18 cellular contexts compared by ENCODE assay signal in the genomic region with DNA sequence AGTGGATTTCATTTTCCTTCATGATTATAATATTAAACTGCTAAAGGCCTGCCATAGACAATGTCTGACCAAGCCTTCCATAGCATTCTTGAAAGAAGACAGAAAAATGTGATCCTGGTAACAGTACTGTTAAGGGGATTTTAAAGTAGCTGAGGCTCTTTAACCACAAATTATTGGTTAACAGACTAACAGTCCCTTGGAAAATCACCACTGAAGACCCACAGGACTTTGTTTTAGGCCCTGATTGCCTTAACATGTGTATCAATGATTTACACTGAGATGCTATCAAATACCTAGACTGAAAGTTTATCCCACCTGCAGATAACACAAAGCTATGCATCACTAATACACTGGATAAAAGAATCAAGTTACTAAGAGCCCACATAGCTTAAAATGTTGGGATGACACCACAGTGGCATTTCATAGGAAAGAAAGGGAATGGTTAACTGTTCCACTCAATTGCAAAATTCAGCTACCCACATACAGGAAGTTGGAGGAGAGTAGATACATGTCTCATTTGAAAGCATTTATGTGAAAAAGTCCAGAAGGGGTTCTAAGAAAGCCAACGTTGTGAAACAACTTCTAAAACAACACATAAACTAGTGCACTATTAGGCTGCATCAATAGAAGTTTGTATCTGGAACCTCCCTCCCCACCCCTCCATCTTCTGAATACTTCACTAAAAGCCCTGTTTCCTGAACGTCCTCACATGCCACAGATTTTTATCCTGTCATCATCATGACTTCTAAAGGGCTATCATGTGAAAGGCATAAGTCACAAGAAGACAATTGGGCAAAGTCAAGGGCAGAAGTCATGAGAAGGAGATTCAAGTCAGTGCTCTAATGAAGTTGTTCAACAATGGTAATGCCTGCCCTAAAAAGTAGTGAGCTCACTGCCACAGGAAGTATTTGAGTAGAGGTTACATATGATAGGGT. TPM values are rescaled to one million over a fixed set of nuclear protein-coding genes. Genes with fewer than 3 reads are reported as not detected.
DNase-seq lines count a peak whose midpoint lies in the region; ATAC-seq and TF ChIP-seq lines count a peak whose summit lies in the region.
"Had no signal": no experiment of that assay in that cellular context is flagged by ENCODE, and none has a peak within 500 bp of the region (broad histone marks: within the 10 kb centered on the region; RNA-seq: fewer than 3 reads in every experiment).

No MANE protein-coding gene starts in this region.

- no peaks in the 10 kb centered on the region for H4K20me1 ChIP-seq in neural progenitor cell (ENCODE audit: low read depth)

- H3F3A ChIP-seq in neural progenitor cell (ENCODE audit: low read depth) = no peaks in the 10 kb centered on the region

- H3K36me3 ChIP-seq in neural progenitor cell = no peaks in the 10 kb centered on the region

- no peak overlapping the region for H3K9ac ChIP-seq in neural progenitor cell

- H2AFZ ChIP-seq in neural progenitor cell (replicated peaks) = no peak overlapping the region

- ATAC-seq in natural killer cell treated with Interleukin-12 subunit alpha and Interleukin-12 subunit beta and Interleukin-15 and Interleukin-18, amount 100 ng/mL, for 72 hours = no peak
- no peak for ATAC-seq in natural killer cell
- ATAC-seq: CD8-positive, alpha-beta T cell; Right ventricle myocardium inferior had no signal

- TF ChIP-seq CTCF in natural killer cell (IDR thresholded peaks at IDR 0.05) (no peak), neural progenitor cell (IDR thresholded peaks at IDR 0.05) (no peak)

- no peaks in the 10 kb centered on the region for H3K4me1 ChIP-seq in neural progenitor cell

- intact Hi-C loops in natural killer cell (cut with micrococcal nuclease) = no loop called here

- H3K27me3 ChIP-seq in neural progenitor cell = no peaks in the 10 kb centered on the region

- peak overlapping the region; percentile 17 to 26 for H3K27ac Mint-ChIP-seq in natural killer cell treated with Interleukin-12 subunit alpha and Interleukin-12 subunit beta and Interleukin-15 and Interleukin-18, amount 100 ng/mL, for 72 hours
- H3K27ac Mint-ChIP-seq in natural killer cell = no peak overlapping the region
- H3K27ac Mint-ChIP-seq in neural progenitor cell = no peak overlapping the region
- H3K27ac Mint-ChIP-seq: CD8-positive, alpha-beta T cell had no signal

- no peaks in the 10 kb centered on the region for H3K36me3 Mint-ChIP-seq in natural killer cell treated with Interleukin-12 subunit alpha and Interleukin-12 subunit beta and Interleukin-15 and Interleukin-18, amount 100 ng/mL, for 72 hours
- H3K36me3 Mint-ChIP-seq in natural killer cell = no peaks in the 10 kb centered on the region
- no peaks in the 10 kb centered on the region for H3K36me3 Mint-ChIP-seq in neural progenitor cell
- H3K36me3 Mint-ChIP-seq: CD8-positive, alpha-beta T cell had no signal

- no peak overlapping the region for H3K27ac ChIP-seq in neural progenitor cell

- peak overlapping the region; percentile 11 for H3K4me3 Mint-ChIP-seq in natural killer cell treated with Interleukin-12 subunit alpha and Interleukin-12 subunit beta and Interleukin-15 and Interleukin-18, amount 100 ng/mL, for 72 hours
- H3K4me3 Mint-ChIP-seq in natural killer cell (no peak overlapping the region), neural progenitor cell (no peak overlapping the region)
- H3K4me3 Mint-ChIP-seq: CD8-positive, alpha-beta T cell had no signal

- no peak for DNase-seq in natural killer cell treated with Interleukin-12 subunit alpha and Interleukin-12 subunit beta and Interleukin-15 and Interleukin-18, amount 100 ng/mL, for 72 hours (ENCODE audit: low spot score)
- DNase-seq in natural killer cell (no peak), amniotic epithelial cell (ENCODE audit: low read depth) (peak; percentile 65), kidney tubule cell (ENCODE audit: low spot score) (peak; percentile 43), activated T-cell treated with anti-CD3 and anti-CD28 coated beads for 4 hours (no peak), middle frontal gyrus (ENCODE audit: extremely low spot score, low spot score) (no peak), A172 (ENCODE audit: low spot score) (no peak), neural progenitor cell (ENCODE audit: low spot score) (no peak)
- DNase-seq: AML-193; CD8-positive, alpha-beta T cell; HCEC 1CT; Karpas-422; MM.1S; NCI-H1417 treated with DMSO at 0.1 percent for 48 hours; NCI-H2029 treated with DMSO at 0.1 percent for 48 hours; NCI-H510A; NCI-H82 had no signal

- no peak overlapping the region for H3K4me3 ChIP-seq in neural progenitor cell

- H3K79me2 ChIP-seq in neural progenitor cell (ENCODE audit: low read depth) = no peaks in the 10 kb centered on the region

- H3K4me2 ChIP-seq in neural progenitor cell = no peak overlapping the region

- no peaks in the 10 kb centered on the region for H3K9me3 ChIP-seq in neural progenitor cell (ENCODE audit: low read depth)

- H3K4me1 Mint-ChIP-seq in natural killer cell treated with Interleukin-12 subunit alpha and Interleukin-12 subunit beta and Interleukin-15 and Interleukin-18, amount 100 ng/mL, for 72 hours (ENCODE audit: low read depth in 2 of 2) = peaks cover 19 to 21% of the 10 kb centered on the region in 2 donors
- H3K4me1 Mint-ChIP-seq in natural killer cell (peaks cover 0 to 16% of the 10 kb centered on the region in 2 donors), neural progenitor cell (peaks cover 7% of the 10 kb centered on the region)

- H3K27me3 Mint-ChIP-seq in natural killer cell treated with Interleukin-12 subunit alpha and Interleukin-12 subunit beta and Interleukin-15 and Interleukin-18, amount 100 ng/mL, for 72 hours = no peaks in the 10 kb centered on the region
- H3K27me3 Mint-ChIP-seq in natural killer cell (ENCODE audit: low read depth in 2 of 2) (peaks cover 0 to 5% of the 10 kb centered on the region in 2 donors), neural progenitor cell (ENCODE audit: insufficient read depth, low read depth) (peaks cover 5% of the 10 kb centered on the region)

- no peaks in the 10 kb centered on the region for H3K9me3 Mint-ChIP-seq in natural killer cell treated with Interleukin-12 subunit alpha and Interleukin-12 subunit beta and Interleukin-15 and Interleukin-18, amount 100 ng/mL, for 72 hours
- H3K9me3 Mint-ChIP-seq in natural killer cell (no peaks in the 10 kb centered on the region), neural progenitor cell (no peaks in the 10 kb centered on the region)
- H3K9me3 Mint-ChIP-seq: CD8-positive, alpha-beta T cell had no signal

RNA-seq across cellular contexts. Expression of a gene that starts 5.7 kb away (rescaled TPM):
- not detected for total RNA-seq in natural killer cell treated with Interleukin-12 subunit alpha and Interleukin-12 subunit beta and Interleukin-15 and Interleukin-18, amount 100 ng/mL, for 72 hours
- under 1 TPM in 1 of 3 donors, not detected in 2; 0.18 TPM for total RNA-seq in natural killer cell
- 0.26 and 0.33 TPM in 2 replicates for total RNA-seq in A172 (2014; rRNA removed; shearing (Covaris generic))
- not detected in 2 replicates for total RNA-seq in neural progenitor cell (ENCODE audit: low replicate concordance)
- total RNA-seq: CD8-positive, alpha-beta T cell; Right ventricle myocardium inferior had no signal

RNA-seq across cellular contexts. Expression of a gene that starts 14.5 kb away (rescaled TPM):
- total RNA-seq in natural killer cell treated with Interleukin-12 subunit alpha and Interleukin-12 subunit beta and Interleukin-15 and Interleukin-18, amount 100 ng/mL, for 72 hours = not detected
- total RNA-seq in natural killer cell = not detected
- 0.07 TPM in 1 of 2 replicates, not detected in the other for total RNA-seq in A172 (2014; rRNA removed; shearing (Covaris generic))
- total RNA-seq in neural progenitor cell (ENCODE audit: low replicate concordance) = not detected in 2 replicates
- total RNA-seq: CD8-positive, alpha-beta T cell; Right ventricle myocardium inferior had no signal

RNA-seq across cellular contexts. Expression of a gene that starts 20.4 kb away (rescaled TPM):
- not detected for total RNA-seq in natural killer cell treated with Interleukin-12 subunit alpha and Interleukin-12 subunit beta and Interleukin-15 and Interleukin-18, amount 100 ng/mL, for 72 hours
- total RNA-seq in natural killer cell (not detected), neural progenitor cell (ENCODE audit: low replicate concordance) (not detected in 2 replicates)
- not detected in 2 replicates for total RNA-seq in A172 (2014; rRNA removed; shearing (Covaris generic))
- total RNA-seq: CD8-positive, alpha-beta T cell; Right ventricle myocardium inferior had no signal

RNA-seq across cellular contexts. Expression of a gene that starts 32.5 kb away (rescaled TPM):
- total RNA-seq in natural killer cell treated with Interleukin-12 subunit alpha and Interleukin-12 subunit beta and Interleukin-15 and Interleukin-18, amount 100 ng/mL, for 72 hours = not detected
- total RNA-seq in natural killer cell = not detected
- total RNA-seq in A172 (2014; rRNA removed; shearing (Covaris generic)) = not detected in 2 replicates
- not detected in 2 replicates for total RNA-seq in neural progenitor cell (ENCODE audit: low replicate concordance)
- total RNA-seq: CD8-positive, alpha-beta T cell; Right ventricle myocardium inferior had no signal

RNA-seq across cellular contexts. Expression of a gene that starts 51.3 kb away (rescaled TPM):
- total RNA-seq in natural killer cell treated with Interleukin-12 subunit alpha and Interleukin-12 subunit beta and Interleukin-15 and Interleukin-18, amount 100 ng/mL, for 72 hours = not detected
- total RNA-seq in natural killer cell = not detected
- not detected in 2 replicates for total RNA-seq in A172 (2014; rRNA removed; shearing (Covaris generic))
- total RNA-seq in neural progenitor cell (ENCODE audit: low replicate concordance) = not detected in 2 replicates
- total RNA-seq: CD8-positive, alpha-beta T cell; Right ventricle myocardium inferior had no signal

Comparison
In these comparisons a context has a peak if more than half of its experiments do, and no peak if none do; other contexts are left out.
1. H3K27ac Mint-ChIP-seq: peak in natural killer cell treated with Interleukin-12 subunit alpha and Interleukin-12 subunit beta and Interleukin-15 and Interleukin-18, amount 100 ng/mL, for 72 hours (2 of 2); none in natural killer cell (0 of 2) and neural progenitor cell (single experiment).
2. DNase-seq: peak in amniotic epithelial cell (single experiment) and kidney tubule cell (single experiment); none in natural killer cell treated with Interleukin-12 subunit alpha and Interleukin-12 subunit beta and Interleukin-15 and Interleukin-18, amount 100 ng/mL, for 72 hours (single experiment), natural killer cell (single experiment), activated T-cell treated with anti-CD3 and anti-CD28 coated beads for 4 hours (single experiment), middle frontal gyrus (single experiment), A172 (single experiment) and neural progenitor cell (single experiment).